Comparison of ENCODE assay signal across 16 cellular contexts in the genomic region with DNA sequence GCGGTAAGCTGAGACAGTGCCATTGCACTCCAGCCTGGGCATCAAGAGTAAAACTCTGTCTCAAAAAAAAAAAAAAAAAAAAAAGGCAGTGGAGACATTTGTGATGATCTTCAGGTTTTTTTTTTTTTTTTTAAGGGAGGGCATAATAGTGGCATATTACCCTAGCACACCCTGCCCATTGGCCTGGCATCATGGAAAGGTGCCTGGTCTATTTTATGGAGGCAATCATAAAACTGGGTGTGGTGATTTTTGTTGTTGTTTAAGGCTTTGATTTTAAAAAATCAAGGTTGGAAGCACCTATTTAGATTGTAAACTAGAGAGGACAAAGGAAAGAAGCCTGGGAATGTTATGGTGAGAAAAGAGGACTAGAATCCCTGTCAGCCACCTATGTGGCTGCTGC. TPM values are rescaled to one million over a fixed set of nuclear protein-coding genes. Genes with fewer than 3 reads are reported as not detected.
DNase-seq lines count a peak whose midpoint lies in the region; ATAC-seq and TF ChIP-seq lines count a peak whose summit lies in the region.
"Had no signal": no experiment of that assay in that cellular context is flagged by ENCODE, and none has a peak within 500 bp of the region (broad histone marks: within the 10 kb centered on the region; RNA-seq: fewer than 3 reads in every experiment).

No MANE protein-coding gene starts in this region.

- H3T11ph ChIP-seq in H9 (ENCODE audit: low read length) = no peak overlapping the region

- H3K9me3 Mint-ChIP-seq in H9 = no peaks in the 10 kb centered on the region
- no peaks in the 10 kb centered on the region for H3K9me3 Mint-ChIP-seq in immature natural killer cell
- H3K9me3 Mint-ChIP-seq: activated T-cell treated with anti-CD3 and anti-CD28 coated beads, Interleukin-2, amount 50 U/mL, for 4 hours had no signal

- H2AFZ ChIP-seq in H9 (ENCODE audit: low read length) = no peak overlapping the region

- H4K91ac ChIP-seq in H9 (ENCODE audit: insufficient read length, low read depth, low read length) = no peak overlapping the region

- H2BK120ac ChIP-seq in H9 (ENCODE audit: low read depth, low read length, poor library complexity, severe bottlenecking) = no peak overlapping the region

- peaks cover 14% of the 10 kb centered on the region; the same call in 1 of the 2 replicates for H3K79me2 ChIP-seq in H9 (ENCODE audit: insufficient read depth, low read length)

- H3K14ac ChIP-seq in H9 (ENCODE audit: insufficient read depth, low read length) = no peak overlapping the region

- DNase-seq in H9 = no peak
- no peak for DNase-seq in T-helper 17 cell
- DNase-seq in immature natural killer cell = no peak
- no peak for DNase-seq in brain microvascular endothelial cell
- DNase-seq in islet precursor cell = no peak
- DNase-seq in right lobe of liver = no peak
- DNase-seq: activated CD4-positive, CD25-positive, alpha-beta regulatory T cell treated with anti-CD3 and anti-CD28 coated beads, Interleukin-2, amount 50 U/mL, for 72 hours; activated T-cell treated with anti-CD3 and anti-CD28 coated beads, Interleukin-2, amount 50 U/mL, for 4 hours; amygdala; midbrain; NCI-H1417; NCI-H510A treated with DMSO at 0.1 percent for 48 hours; PC-3; stimulated activated CD4-positive, alpha-beta T cell treated with anti-CD3 and anti-CD28 coated beads, Interleukin-2, amount 100 ng/mL, for 48 hours had no signal

- WGBS in H9 (ENCODE audit: extremely low coverage, insufficient read length, low lambda C conversion rate) = no CpG with 5 or more reads among the region's 1 CpG
- 100% methylated on average over 1 of the region's 1 CpG for WGBS in right lobe of liver (ENCODE audit: insufficient coverage, low coverage, low lambda C conversion rate, missing lambda C conversion rate)

- H3K4me1 Mint-ChIP-seq in H9 = peaks cover 64 to 66% of the 10 kb centered on the region in 2 experiments
- peaks cover 58% of the 10 kb centered on the region for H3K4me1 Mint-ChIP-seq in T-helper 17 cell
- peaks cover 91 to 97% of the 10 kb centered on the region in 2 donors for H3K4me1 Mint-ChIP-seq in immature natural killer cell

- H3K56ac ChIP-seq in H9 (ENCODE audit: insufficient read length, low read depth, low read length) = no peak overlapping the region

- peaks cover 0 to 14% (median 11%) of the 10 kb centered on the region in 3 donors for H3K36me3 ChIP-seq in skeletal muscle tissue (ENCODE audit: control insufficient read depth in 3 of 3, insufficient read depth in 3 of 3, low read length in 3 of 3)
- H3K36me3 ChIP-seq in brain microvascular endothelial cell (replicated peaks) = peaks cover 32% of the 10 kb centered on the region
- H3K36me3 ChIP-seq in right lobe of liver = no peaks in the 10 kb centered on the region

- no peak for TF ChIP-seq POLR2A in right lobe of liver (IDR thresholded peaks at IDR 0.05)

- peak overlapping the region; percentile 29 for H3K27ac ChIP-seq in H9 (ENCODE audit: insufficient read length, low read depth, low read length)
- peak overlapping the region; percentile 59 for H3K27ac ChIP-seq in skeletal muscle tissue (ENCODE audit: low read depth, low read length)
- H3K27ac ChIP-seq in brain microvascular endothelial cell = no peak overlapping the region
- H3K27ac ChIP-seq in right lobe of liver = no peak overlapping the region

- no peak overlapping the region for H2AK5ac ChIP-seq in H9 (ENCODE audit: insufficient read length, low read length)

- H3K4me3 ChIP-seq in skeletal muscle tissue (ENCODE audit: low read length in 3 of 3) = peak overlapping the region in 1 of 3 donors; percentile 15
- H3K4me3 ChIP-seq in brain microvascular endothelial cell (ENCODE audit: low read depth, low read length) = no peak overlapping the region
- H3K4me3 ChIP-seq in right lobe of liver = no peak overlapping the region

- no peak overlapping the region for H3K4ac ChIP-seq in H9 (ENCODE audit: low read depth, low read length)

- H3K27ac Mint-ChIP-seq in H9 = peak overlapping the region; percentile 54 to 68 (median 65); a peak in 5 of 7 replicates
- H3K27ac Mint-ChIP-seq in T-helper 17 cell = peak overlapping the region; percentile 78
- peak overlapping the region in 5 of 6 donors; percentile 37 to 88 (median 80) for H3K27ac Mint-ChIP-seq in immature natural killer cell

- intact Hi-C loops in right lobe of liver (cut with DNase I) = no loop called here

- H3K9ac ChIP-seq in H9 (ENCODE audit: extremely low read depth, insufficient read length, low read length) (no peak overlapping the region), skeletal muscle tissue (ENCODE audit: low read depth in 1 of 3, low read length in 3 of 3) (peak overlapping the region; percentile 5 to 33 (median 13))

- peak overlapping the region; percentile 85 for H2BK12ac ChIP-seq in H9 (ENCODE audit: insufficient read length, low read depth, low read length)

- peak overlapping the region; percentile 8 for H3K4me2 ChIP-seq in H9 (ENCODE audit: insufficient read depth, insufficient read length, low read length)

- H3K9me3 ChIP-seq in H9 (ENCODE audit: control insufficient read depth, low read depth, low read length) (no peaks in the 10 kb centered on the region), T-helper 17 cell (ENCODE audit: control insufficient read depth, low read length, poor library complexity, severe bottlenecking) (no peaks in the 10 kb centered on the region), skeletal muscle tissue (ENCODE audit: control insufficient read depth in 3 of 3, low read length in 3 of 3) (no peaks in the 10 kb centered on the region), right lobe of liver (no peaks in the 10 kb centered on the region)

- H3K36me3 Mint-ChIP-seq in H9 (ENCODE audit: insufficient read depth in 1 of 3, low read depth in 3 of 3) = peaks cover 4 to 20% (median 12%) of the 10 kb centered on the region in 3 experiments; a peak in 5 of 7 replicates
- H3K36me3 Mint-ChIP-seq in T-helper 17 cell (ENCODE audit: low read depth) = peaks cover 22% of the 10 kb centered on the region
- peaks cover 11 to 30% (median 18%) of the 10 kb centered on the region in 3 donors for H3K36me3 Mint-ChIP-seq in immature natural killer cell

- H2BK15ac ChIP-seq in H9 (ENCODE audit: low read depth, low read length) = no peak overlapping the region

- no peak overlapping the region for H3K4me3 Mint-ChIP-seq in H9
- H3K4me3 Mint-ChIP-seq in T-helper 17 cell = no peak overlapping the region
- H3K4me3 Mint-ChIP-seq in immature natural killer cell = peak overlapping the region in 4 of 5 donors; percentile 30 to 56 (median 42)
- H3K4me3 Mint-ChIP-seq: activated T-cell treated with anti-CD3 and anti-CD28 coated beads, Interleukin-2, amount 50 U/mL, for 4 hours had no signal

- H3K79me1 ChIP-seq in H9 (ENCODE audit: insufficient read depth, low read depth, low read length, poor library complexity, severe bottlenecking) = no peaks in the 10 kb centered on the region

- H2BK5ac ChIP-seq in H9 (ENCODE audit: insufficient read length, low read length) = no peak overlapping the region

- ATAC-seq in T-helper 17 cell = no peak
- no peak for ATAC-seq in right lobe of liver
- ATAC-seq in GM21381 (IDR thresholded peaks at IDR 0.05; ENCODE audit: unreplicated experiment) = no peak
- ATAC-seq: activated T-cell treated with anti-CD3 and anti-CD28 coated beads, Interleukin-2, amount 50 U/mL, for 4 hours; PC-3 had no signal

- H4K8ac ChIP-seq in H9 (replicated peaks; ENCODE audit: insufficient read length, low read depth, low read length) = no peak overlapping the region

- no peak overlapping the region for H3K23ac ChIP-seq in H9 (ENCODE audit: insufficient read length, low read depth, low read length)

- in situ Hi-C loops in brain microvascular endothelial cell (cut with HindIII; ENCODE audit: low pct_ligation_motif_present, low sequenced_read_pairs) = no loop called here

- no peak overlapping the region for H2BK20ac ChIP-seq in H9 (ENCODE audit: low read depth, low read length, poor library complexity, severe bottlenecking)

- H3K18ac ChIP-seq in H9 (ENCODE audit: insufficient read length, low read depth, low read length) = peak overlapping the region; percentile 2

- H4K20me1 ChIP-seq in H9 (ENCODE audit: control insufficient read depth, insufficient read depth, insufficient read length) = no peaks in the 10 kb centered on the region

- TF ChIP-seq CTCF in H9 (conservative IDR thresholded peaks at IDR 0.05) (no peak), brain microvascular endothelial cell (IDR thresholded peaks at IDR 0.05; ENCODE audit: low read depth, low read length, missing control alignments) (no peak), right lobe of liver (IDR thresholded peaks at IDR 0.05) (no peak)

- peaks cover 9% of the 10 kb centered on the region; the same call in 1 of the 2 replicates for H3K4me1 ChIP-seq in H9 (ENCODE audit: insufficient read depth, low read length)
- peaks cover 49 to 59% (median 55%) of the 10 kb centered on the region in 3 donors for H3K4me1 ChIP-seq in skeletal muscle tissue (ENCODE audit: control insufficient read depth in 3 of 3, insufficient read depth in 3 of 3, low read length in 3 of 3)
- no peaks in the 10 kb centered on the region for H3K4me1 ChIP-seq in right lobe of liver

- H3K27me3 Mint-ChIP-seq in H9 (ENCODE audit: low read depth) (no peaks in the 10 kb centered on the region), T-helper 17 cell (no peaks in the 10 kb centered on the region), immature natural killer cell (ENCODE audit: low read depth in 3 of 3) (peaks cover 0 to 3% (median 0%) of the 10 kb centered on the region in 3 donors)

- no peak overlapping the region for H4K5ac ChIP-seq in H9 (ENCODE audit: insufficient read length, low read depth, low read length)

- H3K23me2 ChIP-seq in H9 (ENCODE audit: insufficient read length, low read depth, low read length, poor library complexity, severe bottlenecking) = peaks cover under 1% of the 10 kb centered on the region

- H3K27me3 ChIP-seq in H9 (ENCODE audit: insufficient read depth, low read length) (no peaks in the 10 kb centered on the region), skeletal muscle tissue (ENCODE audit: control insufficient read depth in 3 of 3, insufficient read depth in 3 of 3, low read length in 3 of 3) (no peaks in the 10 kb centered on the region), brain microvascular endothelial cell (replicated peaks) (no peaks in the 10 kb centered on the region), right lobe of liver (no peaks in the 10 kb centered on the region)

RNA-seq across cellular contexts. Expression of gene IQGAP1, which starts 6.0 kb away (rescaled TPM):
- total RNA-seq in H9 (2021) (67.0 and 72.4 TPM in 2 replicates), T-helper 17 cell (100 to 1,000 TPM; 131 to 157 TPM), skeletal muscle tissue (104 TPM), right lobe of liver (10 to 100 TPM; 12.2 to 43.7 (median 26.3) TPM)
- polyA plus RNA-seq in immature natural killer cell = 100 to 1,000 TPM; 179 to 346 (median 238) TPM

RNA-seq across cellular contexts. Expression of gene ZNF774, which starts 42.0 kb away (rescaled TPM):
- total RNA-seq in H9 (2021) = 1.0 and 2.5 TPM in 2 replicates
- under 1 TPM in 1 of 2 donors, not detected in 1; 0.15 TPM for total RNA-seq in T-helper 17 cell
- polyA plus RNA-seq in immature natural killer cell = under 1 TPM in 1 of 3 donors, not detected in 2; 0.16 TPM
- 2.1 TPM for total RNA-seq in skeletal muscle tissue
- 1 to 10 TPM; 1.2 to 2.5 (median 1.7) TPM for total RNA-seq in right lobe of liver

Comparison
In these comparisons a context has a peak if more than half of its experiments do, and no peak if none do; other contexts are left out.
1. H3K27ac ChIP-seq: peak in H9 (single experiment) and skeletal muscle tissue (single experiment); none in brain microvascular endothelial cell (single experiment) and right lobe of liver (0 of 3).
2. H3K4me3 Mint-ChIP-seq: peak in immature natural killer cell (4 of 5); none in H9 (0 of 2) and T-helper 17 cell (single experiment).
3. Peak in every context shown above with its lines, with median percentiles within 50 percentile points of each other: H3K27ac Mint-ChIP-seq.